Comparison of ENCODE assay signal across 1 cellular context in genomic region chr2:27716301-27717069, GRCh38.
TF ChIP-seq lines count a peak whose summit lies in the region.

No MANE protein-coding gene starts in this region.

TF ChIP-seq in HEK293, 187 proteins besides CTCF, POLR2A, EP300 and RAD21 (continued from another document):
- TF ChIP-seq ZBTB44 (tag by site-specific recombination; IDR thresholded peaks at IDR 0.05) (no peak), ZEB2 (tag by site-specific recombination; IDR thresholded peaks at IDR 0.05) (no peak), GLIS1 (tag by site-specific recombination; IDR thresholded peaks at IDR 0.05) (peak; percentile 45), ZNF670 (tag by site-specific recombination; IDR thresholded peaks at IDR 0.05; ENCODE audit: low read depth) (no peak), ZNF707 (tag by site-specific recombination; IDR thresholded peaks at IDR 0.05) (no peak), ZNF354C (tag by site-specific recombination; IDR thresholded peaks at IDR 0.05; ENCODE audit: borderline replicate concordance, low read depth) (no peak), ZBTB48 (tag by site-specific recombination; IDR thresholded peaks at IDR 0.05) (no peak), ZNF146 (tag by site-specific recombination; IDR thresholded peaks at IDR 0.05) (no peak), ZNF571 (tag by site-specific recombination; IDR thresholded peaks at IDR 0.05) (no peak)
